In genomic region chr17:49190932-49191331, GRCh38 we compare ENCODE assay signal across 14 cellular contexts. TPM values are rescaled to one million over a fixed set of nuclear protein-coding genes. Genes with fewer than 3 reads are reported as not detected.
A peak's percentile ranks its signal among the peaks of the same experiment; 100 is the strongest.
DNase-seq lines count a peak whose midpoint lies in the region; ATAC-seq and TF ChIP-seq lines count a peak whose summit lies in the region.
"Had no signal": no experiment of that assay in that cellular context is flagged by ENCODE, and none has a peak within 500 bp of the region (broad histone marks: within the 10 kb centered on the region; RNA-seq: fewer than 3 reads in every experiment).

No MANE protein-coding gene starts in this region.

- no peaks in the 10 kb centered on the region for H3F3A ChIP-seq in PC-3 (ENCODE audit: low read length, unreplicated experiment)

- in situ Hi-C loops in mammary epithelial cell (cut with MboI; ENCODE audit: low sequenced_read_pairs in 2 of 2) = no loop called here

- H3K36me3 Mint-ChIP-seq in stimulated activated memory B cell treated with anti-CD40 and anti-IgM and Interleukin-4, amounts not matched to agents 10 μg/mL and 1 μg/mL and 100 μg/mL, for 72 hours = peaks cover 3% of the 10 kb centered on the region

- H4K5ac ChIP-seq in mesendoderm (ENCODE audit: low read length) = no peak overlapping the region

- no peak overlapping the region for H4K8ac ChIP-seq in mesendoderm (ENCODE audit: low read depth, low read length)

- H2BK15ac ChIP-seq in mesendoderm (replicated peaks; ENCODE audit: low read depth) = no peak overlapping the region

- H3K79me2 ChIP-seq in PC-3 (ENCODE audit: low read length) (no peaks in the 10 kb centered on the region), mammary epithelial cell (ENCODE audit: insufficient read depth, low read length) (no peaks in the 10 kb centered on the region), mesendoderm (ENCODE audit: control insufficient read depth, insufficient read depth, low read length) (no peaks in the 10 kb centered on the region)

- POLR2A ChIA-PET in PC-3 (lab: Charles Lee; ENCODE audit: unreplicated experiment) = no interaction called here

- no peak overlapping the region for H2AK5ac ChIP-seq in mesendoderm (ENCODE audit: low read length)

- H3K79me1 ChIP-seq in mesendoderm (ENCODE audit: low read length) = no peaks in the 10 kb centered on the region

- H3K27me3 Mint-ChIP-seq in stimulated activated memory B cell treated with anti-CD40 and anti-IgM and Interleukin-4, amounts not matched to agents 10 μg/mL and 1 μg/mL and 100 μg/mL, for 72 hours = no peaks in the 10 kb centered on the region

- H3K27ac ChIP-seq in PC-3 (ENCODE audit: low read length) = no peak overlapping the region
- H3K27ac ChIP-seq in mammary epithelial cell (ENCODE audit: insufficient read depth, low read depth, low read length) = no peak overlapping the region
- no peak overlapping the region for H3K27ac ChIP-seq in mesendoderm (ENCODE audit: low read depth, low read length)

- H3K9ac ChIP-seq in PC-3 (ENCODE audit: low read length) (no peak overlapping the region), mammary epithelial cell (ENCODE audit: insufficient read depth, low read length) (no peak overlapping the region), mesendoderm (ENCODE audit: low read length) (no peak overlapping the region)

- H3K4me1 Mint-ChIP-seq in stimulated activated memory B cell treated with anti-CD40 and anti-IgM and Interleukin-4, amounts not matched to agents 10 μg/mL and 1 μg/mL and 100 μg/mL, for 72 hours = peaks cover 45% of the 10 kb centered on the region

- no TSS peak for BruUV-seq in PC-3 (replicated peaks; lab: Mats Ljungman, UMichigan)
- BruUV-seq in mammary epithelial cell (replicated peaks; lab: Mats Ljungman, UMichigan) = no TSS peak

- DNase-seq in activated effector memory CD4-positive, alpha-beta T cell treated with anti-CD3 and anti-CD28 coated beads, Interleukin-2, amount 50 U/mL, for 16 hours = peak; percentile 62
- DNase-seq in activated effector memory CD4-positive, alpha-beta T cell treated with Interleukin-2 at 50 U/mL for 16 hours = no peak
- DNase-seq in PC-3 (no peak), mammary epithelial cell (no peak), mesendoderm (no peak)
- DNase-seq: activated gamma-delta T cell treated with Interleukin-2 at 50 U/mL for 16 hours, C1 segment of cervical spinal cord, foreskin keratinocyte, left cardiac atrium, NCI-H146 had no signal

- intact Hi-C loops in PC-3 (cut with micrococcal nuclease) (loop anchor here (5.0 kb wide), 3 partner anchors 104 to 299 kb away; partner anchors contain the start of genes ATP5MC1 and SNF8), mammary epithelial cell (cut with micrococcal nuclease) (loop anchor here (5.0 kb wide), 3 partner anchors 59 to 299 kb away; partner anchors contain the start of genes ATP5MC1 and B4GALNT2)

- 86% methylated on average over 4 of the region's 4 CpGs for WGBS in mammary epithelial cell (ENCODE audit: low coverage, missing lambda C conversion rate)
- WGBS in mesendoderm (ENCODE audit: extremely low coverage, insufficient coverage, low lambda C conversion rate) = no CpG with 5 or more reads among the region's 4 CpGs

- H3K27me3 ChIP-seq in PC-3 (ENCODE audit: low read length) (no peaks in the 10 kb centered on the region), mammary epithelial cell (ENCODE audit: insufficient read depth, low read length) (no peaks in the 10 kb centered on the region), mesendoderm (ENCODE audit: insufficient read depth, low read length, poor library complexity) (no peaks in the 10 kb centered on the region)
- H3K27me3 ChIP-seq: foreskin keratinocyte had no signal

- H3K9me2 ChIP-seq in PC-3 (replicated peaks; ENCODE audit: low read length) = no peaks in the 10 kb centered on the region

- no peaks in the 10 kb centered on the region for H4K20me1 ChIP-seq in PC-3 (ENCODE audit: low read length)
- no peaks in the 10 kb centered on the region for H4K20me1 ChIP-seq in mammary epithelial cell (ENCODE audit: insufficient read depth, low read length)

- H3K4ac ChIP-seq in mesendoderm (ENCODE audit: low read depth, low read length) = no peak overlapping the region

- peak overlapping the region; percentile 20; the same call in 1 of the 2 replicates for H3K4me3 ChIP-seq in PC-3 (ENCODE audit: low read length)
- H3K4me3 ChIP-seq in mammary epithelial cell (replicated peaks in 1 of 3; ENCODE audit: insufficient read depth in 1 of 3, low read depth in 2 of 3, low read length in 3 of 3) = no peak overlapping the region
- no peak overlapping the region for H3K4me3 ChIP-seq in mesendoderm (ENCODE audit: low read length)

- no peak overlapping the region for H2BK120ac ChIP-seq in mesendoderm (ENCODE audit: low read depth, low read length)

- CTCF ChIA-PET in PC-3 (lab: Charles Lee) (interaction anchor here (1.7 kb wide), 1 partner anchor 155 kb away, joined by 5 read pairs; no protein-coding TSS in a partner anchor), mammary epithelial cell (lab: Charles Lee; ENCODE audit: low non-redundant PET) (no interaction called here)

- peaks cover 2% of the 10 kb centered on the region for H3K9me3 Mint-ChIP-seq in stimulated activated memory B cell treated with anti-CD40 and anti-IgM and Interleukin-4, amounts not matched to agents 10 μg/mL and 1 μg/mL and 100 μg/mL, for 72 hours

- H2BK5ac ChIP-seq in mesendoderm (ENCODE audit: low read length) = no peak overlapping the region

- TF ChIP-seq CTCF in PC-3 (conservative IDR thresholded peaks at IDR 0.05; ENCODE audit: low read depth, low read length) = no peak
- no peak for TF ChIP-seq CTCF in mammary epithelial cell (conservative IDR thresholded peaks at IDR 0.05 in 1 of 2, IDR thresholded peaks at IDR 0.05 in 1 of 2; ENCODE audit: extremely low read depth in 1 of 2, insufficient read depth in 1 of 2, low read depth in 1 of 2, low read length in 2 of 2)

- H3K4me2 ChIP-seq in PC-3 (ENCODE audit: low read length) (peak overlapping the region; percentile 55), mammary epithelial cell (ENCODE audit: insufficient read depth, low read depth, low read length) (no peak overlapping the region), mesendoderm (ENCODE audit: low read length) (no peak overlapping the region)

- H3K36me3 ChIP-seq in PC-3 (ENCODE audit: low read depth, low read length) = no peaks in the 10 kb centered on the region
- H3K36me3 ChIP-seq in mammary epithelial cell (ENCODE audit: insufficient read depth, low read length) = no peaks in the 10 kb centered on the region
- no peaks in the 10 kb centered on the region for H3K36me3 ChIP-seq in mesendoderm (ENCODE audit: control insufficient read depth, insufficient read depth, low read length)

- dilution Hi-C loops in mammary epithelial cell (cut with HindIII; ENCODE audit: low sequenced_read_pairs) = no loop called here

- H2AFZ ChIP-seq in PC-3 (ENCODE audit: low read length) (peak overlapping the region; percentile 64), mammary epithelial cell (ENCODE audit: low read depth, low read length) (peak overlapping the region; percentile 12)

- ATAC-seq in PC-3 (no peak), HG03354 (IDR thresholded peaks at IDR 0.05; ENCODE audit: poor library complexity, severe bottlenecking, unreplicated experiment) (no peak), GM18909 (IDR thresholded peaks at IDR 0.05; ENCODE audit: poor library complexity, unreplicated experiment) (no peak)
- ATAC-seq in stimulated activated memory B cell treated with anti-CD40 and anti-IgM and Interleukin-4, amounts not matched to agents 10 μg/mL and 1 μg/mL and 100 μg/mL, for 72 hours = no peak

- H3K23ac ChIP-seq in mesendoderm (ENCODE audit: low read length) = no peak overlapping the region

- no peak overlapping the region for H3K56ac ChIP-seq in mesendoderm (ENCODE audit: low read length)

- no peaks in the 10 kb centered on the region for H3K9me3 ChIP-seq in PC-3 (ENCODE audit: low read length)
- no peaks in the 10 kb centered on the region for H3K9me3 ChIP-seq in mammary epithelial cell (replicated peaks; ENCODE audit: insufficient read depth, low read length)

- peak overlapping the region; percentile 66 for H3K27ac Mint-ChIP-seq in stimulated activated memory B cell treated with anti-CD40 and anti-IgM and Interleukin-4, amounts not matched to agents 10 μg/mL and 1 μg/mL and 100 μg/mL, for 72 hours

- H3K4me1 ChIP-seq in PC-3 (ENCODE audit: insufficient read depth, low read length) (peaks cover 9% of the 10 kb centered on the region), mammary epithelial cell (ENCODE audit: insufficient read depth, low read length) (peaks cover 4% of the 10 kb centered on the region), mesendoderm (ENCODE audit: control insufficient read depth, low read depth, low read length) (no peaks in the 10 kb centered on the region)
- H3K4me1 ChIP-seq: foreskin keratinocyte had no signal

- no peak overlapping the region for H3K4me3 Mint-ChIP-seq in stimulated activated memory B cell treated with anti-CD40 and anti-IgM and Interleukin-4, amounts not matched to agents 10 μg/mL and 1 μg/mL and 100 μg/mL, for 72 hours

- H3K18ac ChIP-seq in mesendoderm (ENCODE audit: low read length) = no peak overlapping the region

RNA-seq across cellular contexts. Expression of gene GNGT2, which starts 19.4 kb away (rescaled TPM):
- 0.40 TPM in 1 of 2 replicates, not detected in the other for total RNA-seq in PC-3 (2014; rRNA removed)
- total RNA-seq in mammary epithelial cell = not detected
- not detected for polyA plus RNA-seq in mammary epithelial cell
- polyA minus RNA-seq in mammary epithelial cell = not detected
- 1.0 TPM for polyA plus RNA-seq in mesendoderm (2013, experiment 1 of 2)
- polyA plus RNA-seq in mesendoderm (2013, experiment 2 of 2) = 1.1 TPM
- total RNA-seq: foreskin keratinocyte had no signal
- polyA plus RNA-seq: foreskin keratinocyte had no signal

RNA-seq across cellular contexts. Expression of gene ABI3, which starts 19.6 kb away (rescaled TPM):
- total RNA-seq in PC-3 (2014; rRNA removed) (not detected in 2 replicates), mammary epithelial cell (not detected)
- polyA plus RNA-seq in mammary epithelial cell = not detected
- polyA minus RNA-seq in mammary epithelial cell = not detected
- polyA plus RNA-seq in mesendoderm (2013, experiment 1 of 2) = 2.9 TPM
- polyA plus RNA-seq in mesendoderm (2013, experiment 2 of 2) = 2.8 TPM
- total RNA-seq: foreskin keratinocyte had no signal
- polyA plus RNA-seq: foreskin keratinocyte had no signal

RNA-seq across cellular contexts. Expression of gene PHOSPHO1, which starts 39.7 kb away (rescaled TPM):
- 1.1 and 1.7 TPM in 2 replicates for total RNA-seq in PC-3 (2014; rRNA removed)
- under 1 TPM in 1 of 2 donors, not detected in 1; 0.56 TPM for total RNA-seq in mammary epithelial cell
- 0.09 TPM for polyA plus RNA-seq in mammary epithelial cell
- polyA minus RNA-seq in mammary epithelial cell = not detected
- polyA plus RNA-seq in mesendoderm (2013, experiment 1 of 2) = 5.7 TPM
- 5.0 TPM for polyA plus RNA-seq in mesendoderm (2013, experiment 2 of 2)
- total RNA-seq: subcutaneous adipose tissue had no signal

RNA-seq across cellular contexts. Expression of gene B4GALNT2, which starts 58.4 kb away (rescaled TPM):
- total RNA-seq in PC-3 (2014; rRNA removed) (0.06 and 0.29 TPM in 2 replicates), mammary epithelial cell (under 1 TPM; 0.14 to 0.17 TPM)
- polyA plus RNA-seq in mammary epithelial cell = 0.05 TPM
- polyA minus RNA-seq in mammary epithelial cell = not detected
- polyA plus RNA-seq in mesendoderm (2013, experiment 1 of 2) = not detected
- not detected for polyA plus RNA-seq in mesendoderm (2013, experiment 2 of 2)
- total RNA-seq: subcutaneous adipose tissue had no signal
